8 cellular contexts compared by ENCODE assay signal in genomic region chr14:74945852-74946658, GRCh38. TPM values are rescaled to one million over a fixed set of nuclear protein-coding genes. Genes with fewer than 3 reads are reported as not detected.
DNase-seq lines count a peak whose midpoint lies in the region; ATAC-seq and TF ChIP-seq lines count a peak whose summit lies in the region.

No MANE protein-coding gene starts in this region.

- no peak overlapping the region for H3K4me3 ChIP-seq in WI38 (ENCODE audit: low read depth, low read length)
- H3K4me3 ChIP-seq in kidney epithelial cell (ENCODE audit: low read depth, low read length), result no peak overlapping the region

- DNase-seq in AG09319 (ENCODE audit: extremely low read depth, low read depth) (no peak), NCI-H2171 (lab: John Stamatoyannopoulos, UW) (peak; percentile 24), T47D (ENCODE audit: low read depth in 1 of 2, low spot score in 1 of 2) (peak; percentile 80 to 94), kidney epithelial cell (ENCODE audit: low read depth) (no peak)
- peak; percentile 61 to 71 for DNase-seq in stimulated activated CD4-positive, alpha-beta T cell treated with anti-CD3 and anti-CD28 coated beads, Interleukin-1b, Interleukin-23, amount 100 ng/mL, for 4 hours (ENCODE audit: low read depth in 2 of 2)

- TF ChIP-seq CTCF in AG09319 (IDR thresholded peaks at IDR 0.05; ENCODE audit: low read depth, low read length) (peak; percentile 85), WI38 (IDR thresholded peaks at IDR 0.05; ENCODE audit: low read depth, low read length) (peak; percentile 94), kidney epithelial cell (IDR thresholded peaks at IDR 0.05; ENCODE audit: insufficient read depth, low read length, poor library complexity, severe bottlenecking) (peak; percentile 94)

- in situ Hi-C loops in T47D (cut with HindIII; ENCODE audit: low pct_unique_long_range_greater_than_20kb, low sequenced_read_pairs), result no loop called here

- no peaks in the 10 kb centered on the region for H3K36me3 ChIP-seq in kidney epithelial cell (ENCODE audit: control insufficient read depth, insufficient read depth, low read length)

- ATAC-seq in GM19372 (IDR thresholded peaks at IDR 0.05; ENCODE audit: low read depth, unreplicated experiment), result peak; percentile 59
- ATAC-seq in GM19467 (IDR thresholded peaks at IDR 0.05; ENCODE audit: unreplicated experiment), result no peak

- H3K27me3 ChIP-seq in kidney epithelial cell (ENCODE audit: control insufficient read depth, insufficient read depth, low read length), result no peaks in the 10 kb centered on the region

RNA-seq across cellular contexts. Expression of gene PGF, which starts 9.3 kb away (rescaled TPM):
- 10.5 and 11.2 TPM in 2 replicates for total RNA-seq in kidney epithelial cell

RNA-seq across cellular contexts. Expression of gene RPS6KL1, which starts 23.0 kb away (rescaled TPM):
- 20.0 and 20.7 TPM in 2 replicates for total RNA-seq in kidney epithelial cell

RNA-seq across cellular contexts. Expression of gene EIF2B2, which starts 56.7 kb away (rescaled TPM):
- total RNA-seq in kidney epithelial cell, result 63.9 and 78.6 TPM in 2 replicates

Comparison
In these comparisons a context has a peak if more than half of its experiments do, and no peak if none do; other contexts are left out.
1. DNase-seq: peak in NCI-H2171 (single experiment), T47D (2 of 2) and stimulated activated CD4-positive, alpha-beta T cell treated with anti-CD3 and anti-CD28 coated beads, Interleukin-1b, Interleukin-23, amount 100 ng/mL, for 4 hours (2 of 2); none in AG09319 (single experiment) and kidney epithelial cell (single experiment).
2. Peak in every context shown above with its lines, with median percentiles within 50 percentile points of each other: CTCF ChIP-seq.